In genomic region chr7:67100956-67101361, GRCh38 we compare ENCODE assay signal across 1 cellular context.
TF ChIP-seq lines count a peak whose summit lies in the region.

No MANE protein-coding gene starts in this region.

TF ChIP-seq in K562, 482 proteins besides CTCF, POLR2A, EP300 and RAD21 (continued from another document and continues in another):
- TF ChIP-seq ZNF780A (CRISPR knock-in tag; IDR thresholded peaks at IDR 0.05), result no peak
- TF ChIP-seq, protein P1, sequence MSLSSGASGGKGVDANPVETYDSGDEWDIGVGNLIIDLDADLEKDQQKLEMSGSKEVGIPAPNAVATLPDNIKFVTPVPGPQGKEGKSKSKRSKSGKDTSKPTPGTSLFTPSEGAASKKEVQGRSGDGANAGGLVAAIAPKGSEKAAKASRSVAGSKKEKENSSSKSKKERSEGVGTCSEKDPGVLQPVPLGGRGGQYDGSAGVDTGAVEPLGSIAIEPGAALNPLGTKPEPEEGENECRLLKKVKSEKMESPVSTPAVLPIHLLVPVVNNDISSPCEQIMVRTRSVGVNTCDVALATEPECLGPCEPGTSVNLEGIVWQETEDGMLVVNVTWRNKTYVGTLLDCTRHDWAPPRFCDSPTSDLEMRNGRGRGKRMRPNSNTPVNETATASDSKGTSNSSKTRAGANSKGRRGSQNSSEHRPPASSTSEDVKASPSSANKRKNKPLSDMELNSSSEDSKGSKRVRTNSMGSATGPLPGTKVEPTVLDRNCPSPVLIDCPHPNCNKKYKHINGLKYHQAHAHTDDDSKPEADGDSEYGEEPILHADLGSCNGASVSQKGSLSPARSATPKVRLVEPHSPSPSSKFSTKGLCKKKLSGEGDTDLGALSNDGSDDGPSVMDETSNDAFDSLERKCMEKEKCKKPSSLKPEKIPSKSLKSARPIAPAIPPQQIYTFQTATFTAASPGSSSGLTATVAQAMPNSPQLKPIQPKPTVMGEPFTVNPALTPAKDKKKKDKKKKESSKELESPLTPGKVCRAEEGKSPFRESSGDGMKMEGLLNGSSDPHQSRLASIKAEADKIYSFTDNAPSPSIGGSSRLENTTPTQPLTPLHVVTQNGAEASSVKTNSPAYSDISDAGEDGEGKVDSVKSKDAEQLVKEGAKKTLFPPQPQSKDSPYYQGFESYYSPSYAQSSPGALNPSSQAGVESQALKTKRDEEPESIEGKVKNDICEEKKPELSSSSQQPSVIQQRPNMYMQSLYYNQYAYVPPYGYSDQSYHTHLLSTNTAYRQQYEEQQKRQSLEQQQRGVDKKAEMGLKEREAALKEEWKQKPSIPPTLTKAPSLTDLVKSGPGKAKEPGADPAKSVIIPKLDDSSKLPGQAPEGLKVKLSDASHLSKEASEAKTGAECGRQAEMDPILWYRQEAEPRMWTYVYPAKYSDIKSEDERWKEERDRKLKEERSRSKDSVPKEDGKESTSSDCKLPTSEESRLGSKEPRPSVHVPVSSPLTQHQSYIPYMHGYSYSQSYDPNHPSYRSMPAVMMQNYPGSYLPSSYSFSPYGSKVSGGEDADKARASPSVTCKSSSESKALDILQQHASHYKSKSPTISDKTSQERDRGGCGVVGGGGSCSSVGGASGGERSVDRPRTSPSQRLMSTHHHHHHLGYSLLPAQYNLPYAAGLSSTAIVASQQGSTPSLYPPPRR (CRISPR knock-in tag; IDR thresholded peaks at IDR 0.05; ENCODE audit: borderline replicate concordance), result no peak
- no peak for TF ChIP-seq RBM15 (IDR thresholded peaks at IDR 0.05; ENCODE audit: insufficient read depth, low read length)
- peak; percentile 79 for TF ChIP-seq NCOR1 (IDR thresholded peaks at IDR 0.05)
- no peak for TF ChIP-seq KAT2B (IDR thresholded peaks at IDR 0.05; ENCODE audit: low read depth, low read length)
- no peak for TF ChIP-seq HNRNPUL1 (IDR thresholded peaks at IDR 0.05; ENCODE audit: low read length)
- TF ChIP-seq CXXC5 (CRISPR knock-in tag; IDR thresholded peaks at IDR 0.05), result peak; percentile 12; the same call in 1 of the 2 replicates
- TF ChIP-seq, protein P2, sequence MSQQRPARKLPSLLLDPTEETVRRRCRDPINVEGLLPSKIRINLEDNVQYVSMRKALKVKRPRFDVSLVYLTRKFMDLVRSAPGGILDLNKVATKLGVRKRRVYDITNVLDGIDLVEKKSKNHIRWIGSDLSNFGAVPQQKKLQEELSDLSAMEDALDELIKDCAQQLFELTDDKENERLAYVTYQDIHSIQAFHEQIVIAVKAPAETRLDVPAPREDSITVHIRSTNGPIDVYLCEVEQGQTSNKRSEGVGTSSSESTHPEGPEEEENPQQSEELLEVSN (IDR thresholded peaks at IDR 0.05; ENCODE audit: borderline replicate concordance in 1 of 2, extremely low read depth in 1 of 2, insufficient read depth in 1 of 2, insufficient read length in 1 of 2, low read depth in 1 of 2, low read length in 1 of 2, poor library complexity in 1 of 2, severe bottlenecking in 1 of 2), result no peak
- no peak for TF ChIP-seq ZBTB5 (IDR thresholded peaks at IDR 0.05)
- TF ChIP-seq PTTG1 (tag; IDR thresholded peaks at IDR 0.05; ENCODE audit: low read depth), result no peak
- peak; percentile 53 for TF ChIP-seq TEAD4 (IDR thresholded peaks at IDR 0.05; ENCODE audit: low read length)
- TF ChIP-seq TEAD4 (CRISPR knock-in tag; IDR thresholded peaks at IDR 0.05; ENCODE audit: borderline replicate concordance), result no peak
- no peak for TF ChIP-seq MLLT1 (IDR thresholded peaks at IDR 0.05)
- 0 out of 2 replicates have a peak, but pooled peaks have one; percentile 34 for TF ChIP-seq MYNN (IDR thresholded peaks at IDR 0.05)
- TF ChIP-seq MYNN (CRISPR knock-in tag; IDR thresholded peaks at IDR 0.05), result no peak
- TF ChIP-seq SMAD4 (CRISPR knock-in tag; conservative IDR thresholded peaks at IDR 0.05), result 0 out of 2 replicates have a peak, but pooled peaks have one; percentile 42
- TF ChIP-seq SMARCA4 (IDR thresholded peaks at IDR 0.05), result peak; percentile 62
- no peak for TF ChIP-seq FOXO4 (CRISPR knock-in tag; IDR thresholded peaks at IDR 0.05)
- no peak for TF ChIP-seq ZC3H11A (IDR thresholded peaks at IDR 0.05; ENCODE audit: low read depth, low read length)
- TF ChIP-seq, protein P3, sequence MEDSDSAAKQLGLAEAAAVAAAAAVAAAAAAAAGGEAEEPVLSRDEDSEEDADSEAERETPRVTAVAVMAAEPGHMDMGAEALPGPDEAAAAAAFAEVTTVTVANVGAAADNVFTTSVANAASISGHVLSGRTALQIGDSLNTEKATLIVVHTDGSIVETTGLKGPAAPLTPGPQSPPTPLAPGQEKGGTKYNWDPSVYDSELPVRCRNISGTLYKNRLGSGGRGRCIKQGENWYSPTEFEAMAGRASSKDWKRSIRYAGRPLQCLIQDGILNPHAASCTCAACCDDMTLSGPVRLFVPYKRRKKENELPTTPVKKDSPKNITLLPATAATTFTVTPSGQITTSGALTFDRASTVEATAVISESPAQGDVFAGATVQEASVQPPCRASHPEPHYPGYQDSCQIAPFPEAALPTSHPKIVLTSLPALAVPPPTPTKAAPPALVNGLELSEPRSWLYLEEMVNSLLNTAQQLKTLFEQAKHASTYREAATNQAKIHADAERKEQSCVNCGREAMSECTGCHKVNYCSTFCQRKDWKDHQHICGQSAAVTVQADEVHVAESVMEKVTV (CRISPR knock-in tag; IDR thresholded peaks at IDR 0.05), result no peak
- TF ChIP-seq ADNP (tag; IDR thresholded peaks at IDR 0.05), result no peak
- TF ChIP-seq HBP1 (CRISPR knock-in tag; IDR thresholded peaks at IDR 0.05), result no peak
- TF ChIP-seq CREB1 (IDR thresholded peaks at IDR 0.05), result no peak
- no peak for TF ChIP-seq CREB1 (CRISPR knock-in tag; IDR thresholded peaks at IDR 0.05)
- peak; percentile 38; the same call in 1 of the 2 replicates for TF ChIP-seq CTBP1 (IDR thresholded peaks at IDR 0.05; ENCODE audit: borderline replicate concordance)
- TF ChIP-seq ATF6 (CRISPR knock-in tag; IDR thresholded peaks at IDR 0.05), result no peak
- TF ChIP-seq ZNF134 (CRISPR knock-in tag; conservative IDR thresholded peaks at IDR 0.05), result no peak
- no peak for TF ChIP-seq ARID4B (CRISPR knock-in tag; IDR thresholded peaks at IDR 0.05)
- TF ChIP-seq FOS (IDR thresholded peaks at IDR 0.05; ENCODE audit: extremely low read depth, insufficient read length), result no peak
- TF ChIP-seq SAFB2 (IDR thresholded peaks at IDR 0.05; ENCODE audit: borderline replicate concordance, low read depth, low read length, severe bottlenecking), result no peak
- TF ChIP-seq HNRNPLL (IDR thresholded peaks at IDR 0.05; ENCODE audit: low read depth, low read length, poor library complexity, severe bottlenecking), result no peak
